Comparison of ENCODE assay signal across 1 cellular context in the genomic region with DNA sequence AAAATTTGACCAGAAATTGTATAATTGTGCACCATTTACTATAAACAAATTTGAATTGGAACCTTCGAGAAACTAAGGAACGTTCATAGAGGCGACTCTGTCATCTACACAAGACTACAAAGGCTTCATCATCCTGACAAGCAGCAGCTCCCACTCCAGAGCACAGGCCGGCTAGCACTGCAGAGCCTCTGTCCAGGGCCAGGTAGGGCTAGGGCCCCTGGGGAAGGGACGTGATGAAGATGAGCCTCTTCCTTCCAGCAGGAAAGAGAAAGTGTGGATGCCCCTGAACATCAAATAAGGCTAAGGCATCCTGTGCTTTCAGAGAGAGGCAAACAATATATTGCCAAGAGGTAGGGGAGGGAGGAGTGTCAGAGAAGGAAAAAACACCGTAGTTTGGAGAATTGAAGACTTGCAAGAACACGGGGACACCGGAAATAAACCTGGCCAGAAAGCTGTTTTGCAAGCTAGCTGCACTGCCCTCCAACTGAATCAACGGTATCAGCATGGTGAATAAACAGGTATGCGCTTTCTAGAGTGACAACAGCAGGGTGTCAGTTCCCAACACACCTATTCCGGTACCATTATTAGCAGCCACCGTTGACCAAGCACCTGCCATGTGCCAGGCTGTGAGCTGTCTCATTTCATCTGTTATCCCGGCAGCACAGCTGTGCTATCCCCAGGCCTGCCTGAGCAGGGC.
A peak's percentile ranks its signal among the peaks of the same experiment; 100 is the strongest.
TF ChIP-seq lines count a peak whose summit lies in the region.

No MANE protein-coding gene starts in this region.

TF ChIP-seq in K562, 482 proteins besides CTCF, POLR2A, EP300 and RAD21:
- TF ChIP-seq, protein P1, sequence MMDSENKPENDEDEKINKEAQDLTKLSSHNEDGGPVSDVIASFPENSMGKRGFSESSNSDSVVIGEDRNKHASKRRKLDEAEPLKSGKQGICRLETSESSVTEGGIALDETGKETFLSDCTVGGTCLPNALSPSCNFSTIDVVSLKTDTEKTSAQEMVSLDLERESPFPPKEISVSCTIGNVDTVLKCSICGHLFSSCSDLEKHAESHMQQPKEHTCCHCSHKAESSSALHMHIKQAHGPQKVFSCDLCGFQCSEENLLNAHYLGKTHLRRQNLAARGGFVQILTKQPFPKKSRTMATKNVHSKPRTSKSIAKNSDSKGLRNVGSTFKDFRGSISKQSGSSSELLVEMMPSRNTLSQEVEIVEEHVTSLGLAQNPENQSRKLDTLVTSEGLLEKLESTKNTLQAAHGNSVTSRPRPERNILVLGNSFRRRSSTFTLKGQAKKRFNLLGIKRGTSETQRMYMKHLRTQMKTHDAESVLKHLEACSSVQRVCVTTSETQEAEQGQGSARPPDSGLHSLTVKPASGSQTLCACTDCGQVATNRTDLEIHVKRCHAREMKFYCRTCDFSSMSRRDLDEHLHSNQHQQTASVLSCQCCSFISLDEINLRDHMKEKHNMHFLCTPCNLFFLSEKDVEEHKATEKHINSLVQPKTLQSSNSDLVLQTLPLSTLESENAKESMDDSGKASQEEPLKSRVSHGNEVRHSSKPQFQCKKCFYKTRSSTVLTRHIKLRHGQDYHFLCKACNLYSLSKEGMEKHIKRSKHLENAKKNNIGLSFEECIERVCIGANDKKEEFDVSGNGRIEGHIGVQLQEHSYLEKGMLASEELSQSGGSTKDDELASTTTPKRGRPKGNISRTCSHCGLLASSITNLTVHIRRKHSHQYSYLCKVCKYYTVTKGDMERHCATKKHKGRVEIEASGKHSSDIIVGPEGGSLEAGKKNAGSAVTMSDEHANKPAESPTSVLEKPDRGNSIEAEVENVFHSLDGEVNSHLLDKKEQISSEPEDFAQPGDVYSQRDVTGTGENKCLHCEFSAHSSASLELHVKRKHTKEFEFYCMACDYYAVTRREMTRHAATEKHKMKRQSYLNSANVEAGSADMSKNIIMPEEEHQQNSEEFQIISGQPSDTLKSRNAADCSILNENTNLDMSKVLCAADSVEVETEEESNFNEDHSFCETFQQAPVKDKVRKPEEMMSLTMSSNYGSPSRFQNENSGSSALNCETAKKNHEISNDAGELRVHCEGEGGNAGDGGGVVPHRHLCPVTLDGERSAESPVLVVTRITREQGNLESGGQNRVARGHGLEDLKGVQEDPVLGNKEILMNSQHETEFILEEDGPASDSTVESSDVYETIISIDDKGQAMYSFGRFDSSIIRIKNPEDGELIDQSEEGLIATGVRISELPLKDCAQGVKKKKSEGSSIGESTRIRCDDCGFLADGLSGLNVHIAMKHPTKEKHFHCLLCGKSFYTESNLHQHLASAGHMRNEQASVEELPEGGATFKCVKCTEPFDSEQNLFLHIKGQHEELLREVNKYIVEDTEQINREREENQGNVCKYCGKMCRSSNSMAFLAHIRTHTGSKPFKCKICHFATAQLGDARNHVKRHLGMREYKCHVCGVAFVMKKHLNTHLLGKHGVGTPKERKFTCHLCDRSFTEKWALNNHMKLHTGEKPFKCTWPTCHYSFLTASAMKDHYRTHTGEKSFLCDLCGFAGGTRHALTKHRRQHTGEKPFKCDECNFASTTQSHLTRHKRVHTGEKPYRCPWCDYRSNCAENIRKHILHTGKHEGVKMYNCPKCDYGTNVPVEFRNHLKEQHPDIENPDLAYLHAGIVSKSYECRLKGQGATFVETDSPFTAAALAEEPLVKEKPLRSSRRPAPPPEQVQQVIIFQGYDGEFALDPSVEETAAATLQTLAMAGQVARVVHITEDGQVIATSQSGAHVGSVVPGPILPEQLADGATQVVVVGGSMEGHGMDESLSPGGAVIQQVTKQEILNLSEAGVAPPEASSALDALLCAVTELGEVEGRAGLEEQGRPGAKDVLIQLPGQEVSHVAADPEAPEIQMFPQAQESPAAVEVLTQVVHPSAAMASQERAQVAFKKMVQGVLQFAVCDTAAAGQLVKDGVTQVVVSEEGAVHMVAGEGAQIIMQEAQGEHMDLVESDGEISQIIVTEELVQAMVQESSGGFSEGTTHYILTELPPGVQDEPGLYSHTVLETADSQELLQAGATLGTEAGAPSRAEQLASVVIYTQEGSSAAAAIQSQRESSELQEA (IDR thresholded peaks at IDR 0.05; ENCODE audit: low read depth): no peak
- TF ChIP-seq POU5F1 (IDR thresholded peaks at IDR 0.05; ENCODE audit: borderline replicate concordance, low read depth, low read length, partially characterized antibody) (no peak), FOXJ2 (tag; IDR thresholded peaks at IDR 0.05) (no peak), NKRF (IDR thresholded peaks at IDR 0.05; ENCODE audit: borderline replicate concordance) (no peak), ZNF551 (CRISPR knock-in tag; IDR thresholded peaks at IDR 0.05) (no peak), NFIX (CRISPR knock-in tag; IDR thresholded peaks at IDR 0.05; ENCODE audit: low read depth) (no peak), ZNF384 (IDR thresholded peaks at IDR 0.05; ENCODE audit: low read depth, low read length) (no peak), CTBP1 (IDR thresholded peaks at IDR 0.05; ENCODE audit: borderline replicate concordance) (no peak), NFYB (IDR thresholded peaks at IDR 0.05; ENCODE audit: extremely low read depth, insufficient read length) (no peak), ZNF395 (CRISPR knock-in tag; IDR thresholded peaks at IDR 0.05) (0 out of 2 replicates have a peak, but pooled peaks have one; percentile 5), TCFL5 (CRISPR knock-in tag; conservative IDR thresholded peaks at IDR 0.05) (no peak), MTF1 (CRISPR knock-in tag; IDR thresholded peaks at IDR 0.05; ENCODE audit: borderline replicate concordance) (no peak), NCOA2 (IDR thresholded peaks at IDR 0.05; ENCODE audit: partially characterized antibody in 2 of 2) (no peak), CBFA2T3 (IDR thresholded peaks at IDR 0.05) (peak; percentile 2; the same call in 1 of the 2 replicates), NR2C2 (CRISPR knock-in tag; IDR thresholded peaks at IDR 0.05) (no peak), NR2C2 (tag; IDR thresholded peaks at IDR 0.05) (peak; percentile 1; the same call in 1 of the 2 replicates), ZNF507 (tag; conservative IDR thresholded peaks at IDR 0.05) (no peak)
- TF ChIP-seq, protein P2, sequence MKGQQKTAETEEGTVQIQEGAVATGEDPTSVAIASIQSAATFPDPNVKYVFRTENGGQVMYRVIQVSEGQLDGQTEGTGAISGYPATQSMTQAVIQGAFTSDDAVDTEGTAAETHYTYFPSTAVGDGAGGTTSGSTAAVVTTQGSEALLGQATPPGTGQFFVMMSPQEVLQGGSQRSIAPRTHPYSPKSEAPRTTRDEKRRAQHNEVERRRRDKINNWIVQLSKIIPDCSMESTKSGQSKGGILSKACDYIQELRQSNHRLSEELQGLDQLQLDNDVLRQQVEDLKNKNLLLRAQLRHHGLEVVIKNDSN (CRISPR knock-in tag; IDR thresholded peaks at IDR 0.05): 0 out of 2 replicates have a peak, but pooled peaks have one; percentile 17
